In the genomic region with DNA sequence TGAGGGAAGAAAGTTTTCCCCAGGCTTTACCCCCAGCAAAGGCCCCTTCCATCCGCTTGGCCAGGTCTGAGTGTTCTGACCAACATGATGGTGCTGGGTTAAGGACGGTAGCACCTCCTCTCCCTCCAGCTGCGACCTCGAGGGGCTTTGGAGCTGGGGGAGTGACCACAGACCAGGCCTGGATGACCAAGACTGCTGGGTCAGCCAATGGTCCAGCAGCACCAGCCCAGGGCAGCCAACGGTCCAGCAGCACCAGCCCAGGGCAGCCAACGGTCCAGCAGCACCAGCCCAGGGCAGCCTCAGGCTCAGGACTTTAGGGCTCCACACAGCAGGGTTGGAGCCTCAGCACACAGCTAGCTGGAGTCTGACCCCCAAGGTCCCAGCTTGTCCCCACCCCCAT, we compare ENCODE assay signal across 22 cellular contexts.
"Had no signal": no experiment of that assay in that cellular context is flagged by ENCODE, and none has a peak within 500 bp of the region (broad histone marks: within the 10 kb centered on the region; RNA-seq: fewer than 3 reads in every experiment).

No MANE protein-coding gene starts in this region.

- H3K4me1 Mint-ChIP-seq: IgD-negative memory B cell had no signal

- DNase-seq: Kasumi-1, NCI-H1092, NCI-H1105 treated with DMSO at 0.1 percent for 48 hours, NCI-H1417 treated with DMSO at 0.1 percent for 48 hours, NCI-H146, NCI-H1694 treated with DMSO at 0.1 percent for 48 hours, NCI-H1930, NCI-H2081, NCI-H2171, NCI-H226, NCI-H446, NCI-H510A, NCI-H524 treated with DMSO at 0.1 percent for 48 hours, NCI-H69, NCI-H774, Right ventricle myocardium superior, SIG-M5 had no signal

- H3K36me3 Mint-ChIP-seq: IgD-negative memory B cell had no signal

- ATAC-seq: K562 had no signal

- H3K36me3 ChIP-seq: SJSA1 had no signal

- H3K27ac Mint-ChIP-seq: IgD-negative memory B cell had no signal

- H3K4me3 ChIP-seq: K562, SJSA1, SK-N-MC had no signal

- H3K4me3 Mint-ChIP-seq: IgD-negative memory B cell had no signal

- H3K27ac ChIP-seq: KMS-11, SJSA1, SK-N-MC had no signal

- H3K4me1 ChIP-seq: SJSA1 had no signal
